17 cellular contexts compared by ENCODE assay signal in genomic region chr11:35997908-35998307, GRCh38. TPM values are rescaled to one million over a fixed set of nuclear protein-coding genes. Genes with fewer than 3 reads are reported as not detected.
A peak's percentile ranks its signal among the peaks of the same experiment; 100 is the strongest.
DNase-seq lines count a peak whose midpoint lies in the region; ATAC-seq and TF ChIP-seq lines count a peak whose summit lies in the region.
"Had no signal": no experiment of that assay in that cellular context is flagged by ENCODE, and none has a peak within 500 bp of the region (broad histone marks: within the 10 kb centered on the region; RNA-seq: fewer than 3 reads in every experiment).

No MANE protein-coding gene starts in this region.

- TF ChIP-seq CTCF in GM10248 (IDR thresholded peaks at IDR 0.05; ENCODE audit: control extremely low read depth, extremely low read depth, low read depth, missing control alignments), result no peak
- no peak for TF ChIP-seq CTCF in nephron progenitor cell (IDR thresholded peaks at IDR 0.05)

- ATAC-seq in GM21529 (IDR thresholded peaks at IDR 0.05; ENCODE audit: unreplicated experiment), result peak; percentile 47
- ATAC-seq in HG03520 (IDR thresholded peaks at IDR 0.05; ENCODE audit: unreplicated experiment), result no peak
- ATAC-seq in GM18511 (IDR thresholded peaks at IDR 0.05; ENCODE audit: unreplicated experiment), result no peak
- ATAC-seq in Right ventricle myocardium superior (ENCODE audit: poor library complexity), result no peak
- ATAC-seq: CD8-positive, alpha-beta T cell; HepG2; PC-3 had no signal

- H3K36me3 Mint-ChIP-seq in nephron progenitor cell (ENCODE audit: low read depth), result peaks cover 65% of the 10 kb centered on the region
- H3K36me3 Mint-ChIP-seq: CD8-positive, alpha-beta T cell had no signal

- peak; percentile 24 for DNase-seq in GM10248 (ENCODE audit: extremely low spot score)
- peak; percentile 45 for DNase-seq in NCI-H69 (lab: John Stamatoyannopoulos, UW)
- no peak for DNase-seq in nephron progenitor cell
- no peak for DNase-seq in hippocampal formation (lab: John Stamatoyannopoulos, UW)
- no peak for DNase-seq in Right ventricle myocardium superior
- DNase-seq: CD8-positive, alpha-beta T cell; GOT3; KG1; NCI-H1436 treated with DMSO at 0.1 percent for 48 hours; NCI-H2029 treated with DMSO at 0.1 percent for 48 hours; NCI-H526 treated with DMSO at 0.1 percent for 48 hours; PC-3; SW 1271 had no signal

- H3K9me3 Mint-ChIP-seq in nephron progenitor cell, result peaks cover 47% of the 10 kb centered on the region

- H3K27me3 Mint-ChIP-seq in nephron progenitor cell (ENCODE audit: low read depth, poor library complexity), result no peaks in the 10 kb centered on the region

- H3K4me1 Mint-ChIP-seq in nephron progenitor cell, result peaks cover 65% of the 10 kb centered on the region

- H3K4me3 Mint-ChIP-seq in nephron progenitor cell, result no peak overlapping the region
- H3K4me3 Mint-ChIP-seq: CD8-positive, alpha-beta T cell had no signal

- CTCF ChIA-PET in GM10248 (lab: Yijun Ruan, JAX), result no interaction called here

- intact Hi-C loops in Right ventricle myocardium superior (cut with DNase I), result no loop called here

- POLR2A ChIA-PET in GM10248 (lab: Yijun Ruan, JAX), result no interaction called here

- H3K27ac Mint-ChIP-seq in nephron progenitor cell, result peak overlapping the region; percentile 97
- H3K27ac Mint-ChIP-seq: CD8-positive, alpha-beta T cell had no signal

RNA-seq across cellular contexts. Expression of gene LDLRAD3, which starts 54.0 kb away (rescaled TPM):
- 1.2 TPM for total RNA-seq in Right ventricle myocardium superior
- total RNA-seq: CD8-positive, alpha-beta T cell had no signal

Comparison
In these comparisons a context has a peak if more than half of its experiments do, and no peak if none do; other contexts are left out.
1. DNase-seq: peak in GM10248 (single experiment) and NCI-H69 (single experiment); none in nephron progenitor cell (single experiment), hippocampal formation (0 of 2) and Right ventricle myocardium superior (single experiment).